1 cellular context compared by ENCODE assay signal in the genomic region with DNA sequence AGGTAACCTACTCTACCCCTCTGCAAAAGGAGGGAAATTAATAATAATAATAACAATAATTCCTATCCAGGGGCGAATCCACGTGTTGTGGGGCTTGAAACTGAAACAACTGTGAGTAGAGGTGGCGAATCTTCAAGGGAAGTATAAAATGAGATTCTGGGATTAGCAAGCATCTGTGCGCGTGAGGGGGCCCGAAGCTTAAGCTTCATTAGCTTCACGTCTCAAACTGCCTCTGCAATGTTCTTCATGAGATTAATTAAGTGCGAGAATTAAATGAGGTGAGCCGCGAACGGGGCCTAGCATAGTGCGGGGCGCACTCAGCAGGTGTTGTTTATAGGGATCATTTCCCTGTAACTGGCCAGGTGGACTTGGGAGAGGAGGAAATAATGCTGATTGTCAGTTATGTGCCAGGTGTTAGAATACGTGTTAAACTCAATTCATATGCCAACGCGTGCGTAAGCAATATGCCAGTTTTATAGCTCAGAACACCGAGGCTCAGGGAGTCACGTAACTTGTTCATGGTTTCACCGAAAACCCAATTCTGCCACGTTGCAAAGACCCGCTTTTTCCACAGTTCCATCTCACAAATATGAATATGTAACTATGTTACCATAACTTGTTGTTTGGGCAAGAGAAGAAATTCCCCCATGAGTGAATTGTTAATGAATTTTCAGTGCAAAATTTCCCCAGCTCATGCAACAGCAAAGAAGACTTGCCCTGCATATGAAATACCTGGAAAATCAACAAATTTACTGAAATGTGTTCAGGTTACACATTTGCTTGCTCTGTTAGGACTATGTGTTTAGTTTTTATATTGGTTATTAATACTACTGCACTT.
TF ChIP-seq lines count a peak whose summit lies in the region.

No MANE protein-coding gene starts in this region.

TF ChIP-seq in HepG2, 621 proteins besides CTCF, POLR2A, EP300 and RAD21:
- TF ChIP-seq NR1H2 (CRISPR knock-in tag; IDR thresholded peaks at IDR 0.05; ENCODE audit: borderline replicate concordance, low read depth) (no peak), MAFK (conservative IDR thresholded peaks at IDR 0.05 in 1 of 2, IDR thresholded peaks at IDR 0.05 in 1 of 2; ENCODE audit: low read length in 2 of 2) (0 out of 4 replicates have a peak, but pooled peaks have one; percentile 2 to 24), CBX2 (IDR thresholded peaks at IDR 0.05; ENCODE audit: low read depth, low read length) (peak; percentile 52), CBX2 (CRISPR knock-in tag; IDR thresholded peaks at IDR 0.05; ENCODE audit: low read depth) (no peak), MYNN (CRISPR knock-in tag; IDR thresholded peaks at IDR 0.05; ENCODE audit: low read depth) (no peak)
- TF ChIP-seq, protein P1, sequence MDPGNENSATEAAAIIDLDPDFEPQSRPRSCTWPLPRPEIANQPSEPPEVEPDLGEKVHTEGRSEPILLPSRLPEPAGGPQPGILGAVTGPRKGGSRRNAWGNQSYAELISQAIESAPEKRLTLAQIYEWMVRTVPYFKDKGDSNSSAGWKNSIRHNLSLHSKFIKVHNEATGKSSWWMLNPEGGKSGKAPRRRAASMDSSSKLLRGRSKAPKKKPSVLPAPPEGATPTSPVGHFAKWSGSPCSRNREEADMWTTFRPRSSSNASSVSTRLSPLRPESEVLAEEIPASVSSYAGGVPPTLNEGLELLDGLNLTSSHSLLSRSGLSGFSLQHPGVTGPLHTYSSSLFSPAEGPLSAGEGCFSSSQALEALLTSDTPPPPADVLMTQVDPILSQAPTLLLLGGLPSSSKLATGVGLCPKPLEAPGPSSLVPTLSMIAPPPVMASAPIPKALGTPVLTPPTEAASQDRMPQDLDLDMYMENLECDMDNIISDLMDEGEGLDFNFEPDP (CRISPR knock-in tag; conservative IDR thresholded peaks at IDR 0.05) = 0 out of 2 replicates have a peak, but pooled peaks have one; percentile 77
